ENCODE assay signal across 11 cellular contexts in genomic region chr3:185764168-185764988, GRCh38.
DNase-seq lines count a peak whose midpoint lies in the region; ATAC-seq and TF ChIP-seq lines count a peak whose summit lies in the region.
"Had no signal": no experiment of that assay in that cellular context is flagged by ENCODE, and none has a peak within 500 bp of the region (broad histone marks: within the 10 kb centered on the region; RNA-seq: fewer than 3 reads in every experiment).

No MANE protein-coding gene starts in this region.

- peak overlapping the region; percentile 85 for H3K27ac Mint-ChIP-seq in endothelial cell (ENCODE audit: unreplicated experiment)
- H3K27ac Mint-ChIP-seq in mesothelial cell of epicardium = peak overlapping the region; percentile 45

- H3K9me3 Mint-ChIP-seq in endothelial cell (ENCODE audit: unreplicated experiment) (no peaks in the 10 kb centered on the region), mesothelial cell of epicardium (no peaks in the 10 kb centered on the region)

- peaks cover 22% of the 10 kb centered on the region for H3K4me1 ChIP-seq in upper lobe of right lung

- intact Hi-C loops in upper lobe of right lung (cut with DNase I) = no loop called here

- H3K27me3 ChIP-seq in upper lobe of right lung = no peaks in the 10 kb centered on the region

- no peaks in the 10 kb centered on the region for H3K36me3 ChIP-seq in upper lobe of right lung

- no peak overlapping the region for H3K4me3 ChIP-seq in upper lobe of right lung

- TF ChIP-seq CTCF in endothelial cell (IDR thresholded peaks at IDR 0.05; ENCODE audit: unreplicated experiment) (no peak), mesothelial cell of epicardium (IDR thresholded peaks at IDR 0.05; ENCODE audit: unreplicated experiment) (no peak), upper lobe of right lung (IDR thresholded peaks at IDR 0.05) (no peak)

- peaks cover 4% of the 10 kb centered on the region for H3K36me3 Mint-ChIP-seq in endothelial cell (ENCODE audit: low read depth, unreplicated experiment)
- no peaks in the 10 kb centered on the region for H3K36me3 Mint-ChIP-seq in mesothelial cell of epicardium

- H3K4me1 Mint-ChIP-seq in endothelial cell (ENCODE audit: unreplicated experiment) (peaks cover 79% of the 10 kb centered on the region), mesothelial cell of epicardium (peaks cover 59% of the 10 kb centered on the region)

- peak overlapping the region; percentile 56 for H3K4me3 Mint-ChIP-seq in endothelial cell (ENCODE audit: unreplicated experiment)
- no peak overlapping the region for H3K4me3 Mint-ChIP-seq in mesothelial cell of epicardium

- ATAC-seq in upper lobe of right lung = peak; percentile 46
- no peak for ATAC-seq in GM21737 (IDR thresholded peaks at IDR 0.05; ENCODE audit: unreplicated experiment)

- peak; percentile 20 for DNase-seq in NOMO-1 treated with DMSO at 0.1 percent for 48 hours (lab: John Stamatoyannopoulos, UW; ENCODE audit: unreplicated experiment)
- DNase-seq in NOMO-1 treated with dmso at 0.1 percent for 144 hours (lab: John Stamatoyannopoulos, UW; ENCODE audit: unreplicated experiment) = no peak
- no peak for DNase-seq in endothelial cell (ENCODE audit: low spot score)
- DNase-seq in mesothelial cell of epicardium (ENCODE audit: low spot score in 2 of 2, unreplicated experiment in 2 of 2) = no peak
- no peak for DNase-seq in upper lobe of right lung
- DNase-seq in NCI-H1694 (lab: John Stamatoyannopoulos, UW) = no peak
- no peak for DNase-seq in SW480 (ENCODE audit: low spot score)
- DNase-seq: 8988T; activated effector memory CD4-positive, alpha-beta T cell treated with Interleukin-2 at 50 U/mL for 16 hours; Karpas-422 had no signal

- no peaks in the 10 kb centered on the region for H3K9me3 ChIP-seq in upper lobe of right lung

- peak overlapping the region; percentile 44 for H3K27ac ChIP-seq in upper lobe of right lung

- peaks cover 2% of the 10 kb centered on the region for H3K27me3 Mint-ChIP-seq in endothelial cell (ENCODE audit: unreplicated experiment)
- H3K27me3 Mint-ChIP-seq in mesothelial cell of epicardium (ENCODE audit: low read depth) = no peaks in the 10 kb centered on the region
